10 cellular contexts compared by ENCODE assay signal in genomic region chr1:211133393-211133840, GRCh38. TPM values are rescaled to one million over a fixed set of nuclear protein-coding genes. Genes with fewer than 3 reads are reported as not detected.
DNase-seq lines count a peak whose midpoint lies in the region; ATAC-seq and TF ChIP-seq lines count a peak whose summit lies in the region.
"Had no signal": no experiment of that assay in that cellular context is flagged by ENCODE, and none has a peak within 500 bp of the region (broad histone marks: within the 10 kb centered on the region; RNA-seq: fewer than 3 reads in every experiment).

No MANE protein-coding gene starts in this region.

- no peaks in the 10 kb centered on the region for H3K9me3 ChIP-seq in sigmoid colon

- intact Hi-C loops in sigmoid colon (cut with DNase I) = no loop called here

- DNase-seq in NCI-H1694 treated with DMSO at 0.1 percent for 48 hours (lab: John Stamatoyannopoulos, UW) = peak; percentile 48
- no peak for DNase-seq in NCI-H1694 (lab: John Stamatoyannopoulos, UW)
- peak; percentile 68 for DNase-seq in NCI-H1105 treated with DMSO at 0.1 percent for 48 hours (lab: John Stamatoyannopoulos, UW)
- peak in 34 of 51 donors; percentile 2 to 76 (median 42) for DNase-seq in hypothalamus (lab: John Stamatoyannopoulos, UW)
- DNase-seq in sigmoid colon = peak; percentile 61

- peaks cover 0 to 27% (median 0%) of the 10 kb centered on the region in 3 donors for H3K27me3 ChIP-seq in sigmoid colon

- 1% methylated on average over 32 of the region's 32 CpGs for WGBS in sigmoid colon, 2 donors

- H3K27ac ChIP-seq in angular gyrus (ENCODE audit: low read depth, low read length) = peak overlapping the region; percentile 74
- H3K27ac ChIP-seq in sigmoid colon = peak overlapping the region in 3 of 4 donors; percentile 4 to 49 (median 49)

- H3K4me3 ChIP-seq in sigmoid colon = peak overlapping the region; percentile 21 to 56 (median 52)

- no peak for TF ChIP-seq POLR2A in sigmoid colon (IDR thresholded peaks at IDR 0.05)

- no peak for TF ChIP-seq EP300 in sigmoid colon (IDR thresholded peaks at IDR 0.05)

- H3K4me1 ChIP-seq in sigmoid colon = peaks cover 0 to 19% (median 14%) of the 10 kb centered on the region in 4 donors

- no peak for TF ChIP-seq CTCF in sigmoid colon (IDR thresholded peaks at IDR 0.05)

- H3K36me3 ChIP-seq in sigmoid colon = no peaks in the 10 kb centered on the region

- ATAC-seq in HG02970 (IDR thresholded peaks at IDR 0.05; ENCODE audit: low FRiP score, unreplicated experiment) (no peak), HG03097 (IDR thresholded peaks at IDR 0.05; ENCODE audit: low FRiP score, unreplicated experiment) (no peak)

RNA-seq across cellular contexts. Expression of gene KCNH1, which starts 0.5 kb away (rescaled TPM):
- total RNA-seq in sigmoid colon = 1 to 10 TPM in 2 of 4 donors, under 1 TPM in 2; 0.54 to 3.1 (median 1.5) TPM
- under 1 TPM in 1 of 3 donors, not detected in 2; 0.23 TPM for polyA plus RNA-seq in sigmoid colon
- total RNA-seq: activated CD8-positive, alpha-beta memory T cell treated with anti-CD3 and anti-CD28 coated beads for 36 hours; CD4-positive, CD25-positive, alpha-beta regulatory T cell had no signal
- polyA plus RNA-seq: CD4-positive, CD25-positive, alpha-beta regulatory T cell had no signal
